1 cellular context compared by ENCODE assay signal in the genomic region with DNA sequence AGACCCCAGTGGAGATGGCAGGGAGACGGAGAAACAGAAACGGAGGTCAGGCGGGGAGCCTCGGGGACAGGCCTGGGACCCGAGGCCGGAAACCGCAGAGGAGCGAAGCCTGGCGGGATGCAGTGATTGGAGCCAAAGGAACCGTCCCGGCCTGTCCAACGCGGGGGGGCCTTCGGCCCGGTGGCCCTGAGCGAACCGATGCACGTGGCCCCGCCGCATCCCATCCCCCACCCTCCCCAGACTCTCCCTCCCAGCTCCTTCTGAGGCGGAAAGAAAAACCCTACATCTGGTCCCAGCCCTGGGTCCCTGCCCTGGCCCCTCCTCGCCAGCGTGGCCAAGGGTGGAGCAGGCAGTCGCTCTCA.
TF ChIP-seq lines count a peak whose summit lies in the region.

No MANE protein-coding gene starts in this region.

TF ChIP-seq in SK-N-SH, 30 proteins besides CTCF, POLR2A, EP300 and RAD21 (continued from another document):
- TF ChIP-seq, protein P1, sequence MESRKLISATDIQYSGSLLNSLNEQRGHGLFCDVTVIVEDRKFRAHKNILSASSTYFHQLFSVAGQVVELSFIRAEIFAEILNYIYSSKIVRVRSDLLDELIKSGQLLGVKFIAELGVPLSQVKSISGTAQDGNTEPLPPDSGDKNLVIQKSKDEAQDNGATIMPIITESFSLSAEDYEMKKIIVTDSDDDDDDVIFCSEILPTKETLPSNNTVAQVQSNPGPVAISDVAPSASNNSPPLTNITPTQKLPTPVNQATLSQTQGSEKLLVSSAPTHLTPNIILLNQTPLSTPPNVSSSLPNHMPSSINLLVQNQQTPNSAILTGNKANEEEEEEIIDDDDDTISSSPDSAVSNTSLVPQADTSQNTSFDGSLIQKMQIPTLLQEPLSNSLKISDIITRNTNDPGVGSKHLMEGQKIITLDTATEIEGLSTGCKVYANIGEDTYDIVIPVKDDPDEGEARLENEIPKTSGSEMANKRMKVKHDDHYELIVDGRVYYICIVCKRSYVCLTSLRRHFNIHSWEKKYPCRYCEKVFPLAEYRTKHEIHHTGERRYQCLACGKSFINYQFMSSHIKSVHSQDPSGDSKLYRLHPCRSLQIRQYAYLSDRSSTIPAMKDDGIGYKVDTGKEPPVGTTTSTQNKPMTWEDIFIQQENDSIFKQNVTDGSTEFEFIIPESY (IDR thresholded peaks at IDR 0.05; ENCODE audit: borderline replicate concordance, low read depth), result no peak
- TF ChIP-seq TEAD4 (IDR thresholded peaks at IDR 0.05; ENCODE audit: borderline replicate concordance, insufficient read depth) (no peak), CHD2 (IDR thresholded peaks at IDR 0.05; ENCODE audit: low read length, partially characterized antibody) (no peak), YY1 (IDR thresholded peaks at IDR 0.05; ENCODE audit: low read depth) (no peak), USF2 (IDR thresholded peaks at IDR 0.05; ENCODE audit: borderline replicate concordance, low read depth, low read length) (no peak), FOSL2 (IDR thresholded peaks at IDR 0.05; ENCODE audit: borderline replicate concordance, low read depth) (no peak), USF1 (IDR thresholded peaks at IDR 0.05; ENCODE audit: borderline replicate concordance, low read depth) (no peak), TAF1 (IDR thresholded peaks at IDR 0.05; ENCODE audit: borderline replicate concordance, low read depth, low read length) (no peak), PBX3 (IDR thresholded peaks at IDR 0.05) (no peak), RCOR1 (IDR thresholded peaks at IDR 0.05; ENCODE audit: low read length) (no peak), MEF2A (IDR thresholded peaks at IDR 0.05; ENCODE audit: borderline replicate concordance, low read depth) (no peak), GATA2 (CRISPR knock-in tag; IDR thresholded peaks at IDR 0.05) (no peak), GABPA (IDR thresholded peaks at IDR 0.05; ENCODE audit: low read depth) (no peak)
